Comparison of ENCODE assay signal across 9 cellular contexts in genomic region chr11:22670803-22671202, GRCh38. TPM values are rescaled to one million over a fixed set of nuclear protein-coding genes. Genes with fewer than 3 reads are reported as not detected.
A peak's percentile ranks its signal among the peaks of the same experiment; 100 is the strongest.
DNase-seq lines count a peak whose midpoint lies in the region; ATAC-seq and TF ChIP-seq lines count a peak whose summit lies in the region.
"Had no signal": no experiment of that assay in that cellular context is flagged by ENCODE, and none has a peak within 500 bp of the region (broad histone marks: within the 10 kb centered on the region; RNA-seq: fewer than 3 reads in every experiment).

No MANE protein-coding gene starts in this region.

- H3K4me1 ChIP-seq in Peyer's patch: peaks cover 0 to 15% (median 0%) of the 10 kb centered on the region in 4 donors

- ATAC-seq in HG02870 (IDR thresholded peaks at IDR 0.05; ENCODE audit: unreplicated experiment): peak; percentile 20

- H3K27me3 ChIP-seq in Peyer's patch (no peaks in the 10 kb centered on the region), MG63 (peaks cover 33% of the 10 kb centered on the region)

- no peak overlapping the region for H3K27ac ChIP-seq in Peyer's patch

- DNase-seq in DMS79 treated with DMSO at 0.1 percent for 48 hours (lab: John Stamatoyannopoulos, UW) (peak; percentile 22), DMS79 (lab: John Stamatoyannopoulos, UW) (no peak), Peyer's patch (no peak), midbrain (lab: John Stamatoyannopoulos, UW) (peak; percentile 43), SHP77 treated with DMSO at 0.1 percent for 48 hours (lab: John Stamatoyannopoulos, UW) (no peak), MG63 (no peak), UCSD-AML1 (lab: John Stamatoyannopoulos, UW; ENCODE audit: unreplicated experiment) (no peak)
- DNase-seq: T-cell had no signal

- H3K9me3 ChIP-seq in Peyer's patch: no peaks in the 10 kb centered on the region
- H3K9me3 ChIP-seq in MG63: no peaks in the 10 kb centered on the region

- H3K36me3 ChIP-seq in Peyer's patch: no peaks in the 10 kb centered on the region
- no peaks in the 10 kb centered on the region for H3K36me3 ChIP-seq in MG63

- TF ChIP-seq POLR2A in Peyer's patch (IDR thresholded peaks at IDR 0.05): no peak

- H3K4me3 ChIP-seq in Peyer's patch (no peak overlapping the region), MG63 (no peak overlapping the region)

- peak in 4 of 6 experiments; percentile 8 to 65 (median 64) for TF ChIP-seq CTCF in Peyer's patch (IDR thresholded peaks at IDR 0.05)

RNA-seq across cellular contexts. Expression of gene GAS2, which starts 4.4 kb away (rescaled TPM):
- total RNA-seq in Peyer's patch: 10 to 100 TPM in 1 of 4 donors, 1 to 10 TPM in 3; 5.8 to 10.7 (median 8.7) TPM
- total RNA-seq in MG63 (2014; rRNA removed; shearing (Covaris generic); ENCODE audit: low replicate concordance): not detected in 2 replicates

RNA-seq across cellular contexts. Expression of gene FANCF, which starts 45.2 kb away (rescaled TPM):
- 10 to 100 TPM in 3 of 4 donors, 1 to 10 TPM in 1; 10.0 to 11.6 (median 11.4) TPM for total RNA-seq in Peyer's patch
- total RNA-seq in MG63 (2014; rRNA removed; shearing (Covaris generic); ENCODE audit: low replicate concordance): 11.4 and 11.7 TPM in 2 replicates

Comparison
In these comparisons a context has a peak if more than half of its experiments do, and no peak if none do; other contexts are left out.
1. DNase-seq: peak in DMS79 treated with DMSO at 0.1 percent for 48 hours (single experiment) and midbrain (single experiment); none in DMS79 (single experiment), Peyer's patch (0 of 3), SHP77 treated with DMSO at 0.1 percent for 48 hours (single experiment), MG63 (single experiment) and UCSD-AML1 (single experiment).